In the genomic region with DNA sequence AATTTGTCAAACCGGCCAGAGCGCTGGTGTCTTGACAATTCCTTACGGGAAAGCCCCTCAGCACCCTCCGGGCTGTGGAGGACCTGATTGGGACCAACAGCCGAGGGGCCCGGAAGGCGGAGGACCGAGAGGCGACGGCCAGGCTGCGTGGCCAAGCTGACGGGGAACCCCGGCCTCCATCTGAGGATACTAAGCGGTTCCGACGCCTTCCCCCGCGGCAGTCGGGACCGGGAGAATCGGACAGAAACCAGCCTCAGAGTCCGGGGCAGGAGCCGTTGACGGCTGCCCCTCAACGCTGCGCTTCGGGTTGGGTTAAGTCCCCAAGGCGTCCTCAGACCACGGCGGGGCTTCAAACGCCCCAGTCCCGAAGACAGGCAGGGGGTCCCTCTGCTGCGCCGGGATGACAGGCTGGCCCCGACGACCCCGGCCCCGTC, we compare ENCODE assay signal across 11 cellular contexts. TPM values are rescaled to one million over a fixed set of nuclear protein-coding genes. Genes with fewer than 3 reads are reported as not detected.
DNase-seq lines count a peak whose midpoint lies in the region; ATAC-seq and TF ChIP-seq lines count a peak whose summit lies in the region.
"Had no signal": no experiment of that assay in that cellular context is flagged by ENCODE, and none has a peak within 500 bp of the region (broad histone marks: within the 10 kb centered on the region; RNA-seq: fewer than 3 reads in every experiment).

No MANE protein-coding gene starts in this region.

- TF ChIP-seq EP300 in suprapubic skin (IDR thresholded peaks at IDR 0.05): no peak

- ATAC-seq in GM21390 (IDR thresholded peaks at IDR 0.05; ENCODE audit: unreplicated experiment): no peak

- peaks cover 4% of the 10 kb centered on the region for H3K4me1 Mint-ChIP-seq in activated CD4-positive, alpha-beta T cell treated with anti-CD3 and anti-CD28 coated beads, Interleukin-2, amount 10 ng/mL, durations not matched to agents 24 days and 14 days

- no peaks in the 10 kb centered on the region for H3K36me3 Mint-ChIP-seq in activated CD4-positive, alpha-beta T cell treated with anti-CD3 and anti-CD28 coated beads, Interleukin-2, amount 10 ng/mL, durations not matched to agents 24 days and 14 days (ENCODE audit: low read depth)

- no peak overlapping the region for H3K27ac Mint-ChIP-seq in activated CD4-positive, alpha-beta T cell treated with anti-CD3 and anti-CD28 coated beads, Interleukin-2, amount 10 ng/mL, durations not matched to agents 24 days and 14 days

- TF ChIP-seq POLR2A in lower leg skin (IDR thresholded peaks at IDR 0.05) (no peak), suprapubic skin (IDR thresholded peaks at IDR 0.05) (no peak)

- intact Hi-C loops in activated CD4-positive, alpha-beta T cell treated with anti-CD3 and anti-CD28 coated beads, Interleukin-2, amount 10 ng/mL, durations not matched to agents 24 days and 14 days (cut with micrococcal nuclease): loop anchor here (10.0 kb wide), 2 partner anchors 310 to 500 kb away; no protein-coding TSS in a partner anchor
- intact Hi-C loops in lower leg skin (cut with DNase I; ENCODE audit: low total_unique reads): loop anchor here (5.0 kb wide), 1 partner anchor 198 kb away; no protein-coding TSS in a partner anchor

- H3K27me3 ChIP-seq in suprapubic skin: peaks cover 81% of the 10 kb centered on the region

- peak; percentile 59 for DNase-seq in activated CD4-positive, alpha-beta T cell treated with anti-CD3 and anti-CD28 coated beads, Interleukin-2, amount 10 ng/mL, durations not matched to agents 24 days and 14 days
- no peak for DNase-seq in activated CD4-positive, alpha-beta T cell treated with anti-CD3 and anti-CD28 coated beads, Interleukin-2, amount 50 U/mL, for 4 hours
- DNase-seq in dermis blood vessel endothelial cell (peak; percentile 20), lower leg skin (ENCODE audit: low spot score in 2 of 2) (no peak), suprapubic skin (ENCODE audit: low spot score in 2 of 2) (peak in 1 of 2 donors; percentile 74), HuH-7.5 (ENCODE audit: low spot score) (no peak), NCI-H2171 treated with DMSO at 0.1 percent for 48 hours (lab: John Stamatoyannopoulos, UW) (no peak)
- DNase-seq: erythroblast, OCI-M1 had no signal

- peaks cover 14% of the 10 kb centered on the region for H3K4me1 ChIP-seq in suprapubic skin

- peaks cover 72% of the 10 kb centered on the region for H3K27me3 Mint-ChIP-seq in activated CD4-positive, alpha-beta T cell treated with anti-CD3 and anti-CD28 coated beads, Interleukin-2, amount 10 ng/mL, durations not matched to agents 24 days and 14 days

- H3K9me3 Mint-ChIP-seq in activated CD4-positive, alpha-beta T cell treated with anti-CD3 and anti-CD28 coated beads, Interleukin-2, amount 10 ng/mL, durations not matched to agents 24 days and 14 days: peaks cover 6% of the 10 kb centered on the region

- no peak overlapping the region for H3K27ac ChIP-seq in suprapubic skin
- H3K27ac ChIP-seq: GM23248 had no signal

- H3K9me3 ChIP-seq in suprapubic skin: no peaks in the 10 kb centered on the region

- peak overlapping the region; percentile 4 for H3K4me3 ChIP-seq in lower leg skin (ENCODE audit: low read depth, poor library complexity, severe bottlenecking)
- peak overlapping the region; percentile 54 for H3K4me3 ChIP-seq in suprapubic skin
- H3K4me3 ChIP-seq: GM23248 had no signal

- no peaks in the 10 kb centered on the region for H3K36me3 ChIP-seq in suprapubic skin

- no peak overlapping the region for H3K4me3 Mint-ChIP-seq in activated CD4-positive, alpha-beta T cell treated with anti-CD3 and anti-CD28 coated beads, Interleukin-2, amount 10 ng/mL, durations not matched to agents 24 days and 14 days

- TF ChIP-seq CTCF in lower leg skin (IDR thresholded peaks at IDR 0.05) (no peak), suprapubic skin (IDR thresholded peaks at IDR 0.05) (no peak)

- 7 to 13% methylated on average over 5 to 38 of the region's 38 CpGs for WGBS in lower leg skin, 2 donors
- whole genome bisulfite sequencing in suprapubic skin: 6% methylated on average over 26 of the region's 38 CpGs

RNA-seq across cellular contexts. Expression of a gene that starts 0.5 kb away (rescaled TPM):
- 0.37 and 0.57 TPM in 2 replicates for total RNA-seq in activated CD4-positive, alpha-beta T cell treated with anti-CD3 and anti-CD28 coated beads, Interleukin-2, amount 10 ng/mL, durations not matched to agents 24 days and 14 days
- total RNA-seq in dermis blood vessel endothelial cell (29.4 and 70.9 TPM in 2 replicates), lower leg skin (1 to 10 TPM; 1.2 to 6.0 (median 2.3) TPM), suprapubic skin (1 to 10 TPM in 3 of 4 donors, under 1 TPM in 1; 0.62 to 4.9 (median 2.6) TPM)

Comparison
In these comparisons a context has a peak if more than half of its experiments do, and no peak if none do; other contexts are left out.
1. DNase-seq: peak in activated CD4-positive, alpha-beta T cell treated with anti-CD3 and anti-CD28 coated beads, Interleukin-2, amount 10 ng/mL, durations not matched to agents 24 days and 14 days (single experiment) and dermis blood vessel endothelial cell (single experiment); none in activated CD4-positive, alpha-beta T cell treated with anti-CD3 and anti-CD28 coated beads, Interleukin-2, amount 50 U/mL, for 4 hours (0 of 2), lower leg skin (0 of 2), HuH-7.5 (single experiment) and NCI-H2171 treated with DMSO at 0.1 percent for 48 hours (single experiment).